Comparison of ENCODE assay signal across 15 cellular contexts in genomic region chr14:72480465-72481243, GRCh38.
DNase-seq lines count a peak whose midpoint lies in the region; ATAC-seq and FAIRE-seq lines count a peak whose summit lies in the region.
"Had no signal": no experiment of that assay in that cellular context is flagged by ENCODE, and none has a peak within 500 bp of the region (broad histone marks: within the 10 kb centered on the region; RNA-seq: fewer than 3 reads in every experiment).

No MANE protein-coding gene starts in this region.

- H3K27me3 ChIP-seq in BLaER1 treated with 17β-estradiol and CSF1 and Interleukin-3, amounts not matched to agents 10 nM and 100 nM, result peaks cover 0 to 13% (median 0%) of the 10 kb centered on the region in 11 experiments; a peak in 2 of 22 replicates
- H3K27me3 ChIP-seq: ascending aorta had no signal

- peak overlapping the region in 2 of 11 experiments; percentile 4 to 14; a peak in 2 of 22 replicates for H3K9ac ChIP-seq in BLaER1 treated with 17β-estradiol and CSF1 and Interleukin-3, amounts not matched to agents 10 nM and 100 nM

- ATAC-seq in GM18511 (IDR thresholded peaks at IDR 0.05; ENCODE audit: unreplicated experiment) (no peak), HG02885 (IDR thresholded peaks at IDR 0.05; ENCODE audit: poor library complexity, unreplicated experiment) (no peak), GM18517 (IDR thresholded peaks at IDR 0.05; ENCODE audit: unreplicated experiment) (no peak)
- ATAC-seq: activated CD4-positive, alpha-beta T cell treated with anti-CD3 and anti-CD28 coated beads for 36 hours; left cardiac atrium; T-cell had no signal

- H3K4me3 ChIP-seq in BLaER1 treated with 17β-estradiol and CSF1 and Interleukin-3, amounts not matched to agents 10 nM and 100 nM, result no peak overlapping the region
- H3K4me3 ChIP-seq: ascending aorta had no signal

- peak overlapping the region in 6 of 11 experiments; percentile 6 to 26 (median 22); a peak in 4 of 22 replicates for H3K27ac ChIP-seq in BLaER1 treated with 17β-estradiol and CSF1 and Interleukin-3, amounts not matched to agents 10 nM and 100 nM
- H3K27ac ChIP-seq: ascending aorta had no signal

- H4K20me1 ChIP-seq in BLaER1 treated with 17β-estradiol and CSF1 and Interleukin-3, amounts not matched to agents 10 nM and 100 nM, result no peaks in the 10 kb centered on the region

- H3K9me3 ChIP-seq in BLaER1 treated with 17β-estradiol and CSF1 and Interleukin-3, amounts not matched to agents 10 nM and 100 nM (replicated peaks in 1 of 11), result peaks cover 10 to 22% (median 14%) of the 10 kb centered on the region in 11 experiments; a peak in 20 of 22 replicates
- H3K9me3 ChIP-seq: ascending aorta had no signal

- peak overlapping the region; percentile 55 to 87 (median 84) for H3K4me2 ChIP-seq in BLaER1 treated with 17β-estradiol and CSF1 and Interleukin-3, amounts not matched to agents 10 nM and 100 nM

- FAIRE-seq in GM19239 (lab: Jason Lieb, UNC), result peak; percentile 39

- H3K36me3 ChIP-seq in BLaER1 treated with 17β-estradiol and CSF1 and Interleukin-3, amounts not matched to agents 10 nM and 100 nM, result no peaks in the 10 kb centered on the region
- H3K36me3 ChIP-seq: ascending aorta had no signal

- peaks cover 43 to 74% (median 64%) of the 10 kb centered on the region in 10 experiments for H3K4me1 ChIP-seq in BLaER1 treated with 17β-estradiol and CSF1 and Interleukin-3, amounts not matched to agents 10 nM and 100 nM
- H3K4me1 ChIP-seq: ascending aorta had no signal

- DNase-seq in GM19239 (ENCODE audit: insufficient read length, low spot score) (no peak), OCI-M2 (lab: John Stamatoyannopoulos, UW; ENCODE audit: unreplicated experiment) (peak; percentile 68), islet precursor cell (peak; percentile 40), NCI-H128 (lab: John Stamatoyannopoulos, UW; ENCODE audit: unreplicated experiment) (no peak)
- DNase-seq: activated CD4-positive, alpha-beta T cell treated with anti-CD3 and anti-CD28 coated beads for 36 hours; head of caudate nucleus; left cardiac atrium; NCI-H1092; NCI-H345; T-cell had no signal

Comparison
In these comparisons a context has a peak if more than half of its experiments do, and no peak if none do; other contexts are left out.
1. DNase-seq: peak in OCI-M2 (single experiment) and islet precursor cell (single experiment); none in GM19239 (single experiment) and NCI-H128 (single experiment).